ENCODE assay signal across 8 cellular contexts in genomic region chr10:124530215-124530665, GRCh38.
DNase-seq lines count a peak whose midpoint lies in the region; ATAC-seq and TF ChIP-seq lines count a peak whose summit lies in the region.

No MANE protein-coding gene starts in this region.

- no peak overlapping the region for H3K4me3 ChIP-seq in astrocyte of the spinal cord (ENCODE audit: low read depth, low read length)

- peak; percentile 96 for TF ChIP-seq CTCF in astrocyte of the spinal cord (IDR thresholded peaks at IDR 0.05; ENCODE audit: low read depth, low read length)

- ATAC-seq in HG02678 (IDR thresholded peaks at IDR 0.05; ENCODE audit: unreplicated experiment) = peak; percentile 90

- DNase-seq in NCI-H2081 (lab: John Stamatoyannopoulos, UW) = peak; percentile 70 to 71
- DNase-seq in NCI-H2081 treated with DMSO at 0.1 percent for 48 hours (lab: John Stamatoyannopoulos, UW) = no peak
- peak; percentile 6 for DNase-seq in NCI-H128 (lab: John Stamatoyannopoulos, UW; ENCODE audit: unreplicated experiment)
- DNase-seq in UCSD-AML1 (lab: John Stamatoyannopoulos, UW; ENCODE audit: unreplicated experiment) = peak; percentile 81
- DNase-seq in astrocyte of the spinal cord (ENCODE audit: low read depth, low spot score) = peak; percentile 75
- peak; percentile 98 for DNase-seq in iPS-NIHi11 (ENCODE audit: low spot score)
- peak; percentile 78 to 85 for DNase-seq in stimulated activated CD4-positive, alpha-beta T cell treated with anti-CD3 and anti-CD28 coated beads, Interleukin-12 subunit alpha, Interleukin-12 subunit beta, amount 100 ng/mL, for 24 hours (ENCODE audit: low read depth in 2 of 2)

- in situ Hi-C loops in astrocyte of the spinal cord (cut with HindIII; ENCODE audit: low sequenced_read_pairs) = no loop called here
